16 cellular contexts compared by ENCODE assay signal in genomic region chrX:65634732-65635131, GRCh38. TPM values are rescaled to one million over a fixed set of nuclear protein-coding genes. Genes with fewer than 3 reads are reported as not detected.
A peak's percentile ranks its signal among the peaks of the same experiment; 100 is the strongest.
DNase-seq lines count a peak whose midpoint lies in the region; ATAC-seq and TF ChIP-seq lines count a peak whose summit lies in the region.
"Had no signal": no experiment of that assay in that cellular context is flagged by ENCODE, and none has a peak within 500 bp of the region (broad histone marks: within the 10 kb centered on the region; RNA-seq: fewer than 3 reads in every experiment).

No MANE protein-coding gene starts in this region.

- no peaks in the 10 kb centered on the region for H3K9me3 ChIP-seq in lower lobe of right lung
- no peaks in the 10 kb centered on the region for H3K9me3 ChIP-seq in CD4-positive, alpha-beta memory T cell (ENCODE audit: control insufficient read depth in 1 of 2, low read length in 2 of 2)

- no peaks in the 10 kb centered on the region for H3K27me3 Mint-ChIP-seq in stimulated activated memory B cell treated with anti-CD40 and anti-IgM and Interleukin-4, amounts not matched to agents 10 μg/mL and 1 μg/mL and 100 μg/mL, for 72 hours
- no peaks in the 10 kb centered on the region for H3K27me3 Mint-ChIP-seq in CD4-positive, alpha-beta memory T cell
- H3K27me3 Mint-ChIP-seq: activated naive CD4-positive, alpha-beta T cell treated with anti-CD3 and anti-CD28 coated beads, Interleukin-2, amount 50 U/mL, for 24 hours; B cell; central memory CD8-positive, alpha-beta T cell had no signal

- TF ChIP-seq CTCF in lower lobe of right lung (IDR thresholded peaks at IDR 0.05), result no peak

- no peaks in the 10 kb centered on the region for H3K27me3 ChIP-seq in lower lobe of right lung (ENCODE audit: low read depth)
- H3K27me3 ChIP-seq in CD4-positive, alpha-beta memory T cell (ENCODE audit: insufficient read depth, low read length), result no peaks in the 10 kb centered on the region

- no peak overlapping the region for H3K4me3 Mint-ChIP-seq in stimulated activated memory B cell treated with anti-CD40 and anti-IgM and Interleukin-4, amounts not matched to agents 10 μg/mL and 1 μg/mL and 100 μg/mL, for 72 hours
- H3K4me3 Mint-ChIP-seq in CD4-positive, alpha-beta memory T cell, result no peak overlapping the region
- H3K4me3 Mint-ChIP-seq: activated naive CD4-positive, alpha-beta T cell treated with anti-CD3 and anti-CD28 coated beads, Interleukin-2, amount 50 U/mL, for 24 hours; B cell; central memory CD8-positive, alpha-beta T cell; WTC11 had no signal

- POLR2A ChIA-PET in CD4-positive, alpha-beta memory T cell (lab: Charles Lee; ENCODE audit: partially characterized antibody), result no interaction called here

- ATAC-seq in Right ventricle myocardium superior (ENCODE audit: poor library complexity), result peak; percentile 21
- no peak for ATAC-seq in lower lobe of right lung
- no peak for ATAC-seq in stimulated activated memory B cell treated with anti-CD40 and anti-IgM and Interleukin-4, amounts not matched to agents 10 μg/mL and 1 μg/mL and 100 μg/mL, for 72 hours
- no peak for ATAC-seq in GM21717 (IDR thresholded peaks at IDR 0.05; ENCODE audit: unreplicated experiment)
- ATAC-seq in HG03097 (IDR thresholded peaks at IDR 0.05; ENCODE audit: low FRiP score, unreplicated experiment), result no peak
- ATAC-seq: WTC11 had no signal

- H3K4me3 ChIP-seq in lower lobe of right lung, result no peak overlapping the region
- no peak overlapping the region for H3K4me3 ChIP-seq in CD4-positive, alpha-beta memory T cell (ENCODE audit: low read length in 2 of 2)

- no peaks in the 10 kb centered on the region for H3K36me3 ChIP-seq in lower lobe of right lung
- H3K36me3 ChIP-seq in CD4-positive, alpha-beta memory T cell (ENCODE audit: insufficient read depth, low read length), result no peaks in the 10 kb centered on the region

- CTCF ChIA-PET in CD4-positive, alpha-beta memory T cell (lab: Charles Lee; ENCODE audit: partially characterized antibody), result no interaction called here

- no peaks in the 10 kb centered on the region for H3K36me3 Mint-ChIP-seq in stimulated activated memory B cell treated with anti-CD40 and anti-IgM and Interleukin-4, amounts not matched to agents 10 μg/mL and 1 μg/mL and 100 μg/mL, for 72 hours
- no peaks in the 10 kb centered on the region for H3K36me3 Mint-ChIP-seq in CD4-positive, alpha-beta memory T cell
- H3K36me3 Mint-ChIP-seq: activated naive CD4-positive, alpha-beta T cell treated with anti-CD3 and anti-CD28 coated beads, Interleukin-2, amount 50 U/mL, for 24 hours; WTC11 had no signal

- DNase-seq in Right ventricle myocardium superior (no peak), cardiac septum (ENCODE audit: low spot score) (no peak), lower lobe of right lung (no peak), DMS 273 treated with DMSO at 0.1 percent for 48 hours (lab: John Stamatoyannopoulos, UW) (no peak)
- DNase-seq in CD4-positive, alpha-beta memory T cell, result no peak
- DNase-seq: activated CD4-positive, alpha-beta T cell treated with anti-CD3 and anti-CD28 coated beads, Interleukin-2, amount 50 U/mL, for 4 hours; head of caudate nucleus; NCI-H1105 treated with DMSO at 0.1 percent for 48 hours; NCI-H2029 treated with DMSO at 0.1 percent for 48 hours had no signal

- intact Hi-C loops in Right ventricle myocardium superior (cut with DNase I), result no loop called here
- intact Hi-C loops in cardiac septum (cut with DNase I), result loop anchor here (2.0 kb wide), 1 partner anchor 34 kb away; no protein-coding TSS in a partner anchor
- intact Hi-C loops in lower lobe of right lung (cut with DNase I), result no loop called here
- intact Hi-C loops in CD4-positive, alpha-beta memory T cell (cut with micrococcal nuclease), result no loop called here

- peak overlapping the region; percentile 49 for H3K27ac ChIP-seq in lower lobe of right lung
- H3K27ac ChIP-seq in CD4-positive, alpha-beta memory T cell (ENCODE audit: low read depth, low read length), result no peak overlapping the region

- H3K4me1 Mint-ChIP-seq in stimulated activated memory B cell treated with anti-CD40 and anti-IgM and Interleukin-4, amounts not matched to agents 10 μg/mL and 1 μg/mL and 100 μg/mL, for 72 hours, result peaks cover 6% of the 10 kb centered on the region
- peaks cover 0 to 7% (median 2%) of the 10 kb centered on the region in 4 donors for H3K4me1 Mint-ChIP-seq in CD4-positive, alpha-beta memory T cell
- H3K4me1 Mint-ChIP-seq: B cell; central memory CD8-positive, alpha-beta T cell; WTC11 had no signal

- peak overlapping the region; percentile 4 for H3K27ac Mint-ChIP-seq in stimulated activated memory B cell treated with anti-CD40 and anti-IgM and Interleukin-4, amounts not matched to agents 10 μg/mL and 1 μg/mL and 100 μg/mL, for 72 hours
- peak overlapping the region in 2 of 7 donors; percentile 2 to 73 for H3K27ac Mint-ChIP-seq in CD4-positive, alpha-beta memory T cell
- H3K27ac Mint-ChIP-seq: activated naive CD4-positive, alpha-beta T cell treated with anti-CD3 and anti-CD28 coated beads, Interleukin-2, amount 50 U/mL, for 24 hours; B cell; WTC11 had no signal

- peaks cover 13% of the 10 kb centered on the region for H3K4me1 ChIP-seq in lower lobe of right lung
- H3K4me1 ChIP-seq in CD4-positive, alpha-beta memory T cell (ENCODE audit: insufficient read depth, low read length), result no peaks in the 10 kb centered on the region

- H3K9me3 Mint-ChIP-seq in stimulated activated memory B cell treated with anti-CD40 and anti-IgM and Interleukin-4, amounts not matched to agents 10 μg/mL and 1 μg/mL and 100 μg/mL, for 72 hours, result no peaks in the 10 kb centered on the region
- no peaks in the 10 kb centered on the region for H3K9me3 Mint-ChIP-seq in CD4-positive, alpha-beta memory T cell
- H3K9me3 Mint-ChIP-seq: activated naive CD4-positive, alpha-beta T cell treated with anti-CD3 and anti-CD28 coated beads, Interleukin-2, amount 50 U/mL, for 24 hours; central memory CD8-positive, alpha-beta T cell; WTC11 had no signal

RNA-seq across cellular contexts. Expression of gene MSN, which starts 32.7 kb away (rescaled TPM):
- 97.6 TPM for total RNA-seq in Right ventricle myocardium superior
- 177 TPM for total RNA-seq in cardiac septum
- 419 TPM for total RNA-seq in lower lobe of right lung
- 100 to 1,000 TPM; 334 to 343 TPM for total RNA-seq in CD4-positive, alpha-beta memory T cell
- polyA plus RNA-seq in CD4-positive, alpha-beta memory T cell, result 100 to 1,000 TPM; 594 to 669 TPM
